Comparison of ENCODE assay signal across 8 cellular contexts in the genomic region with DNA sequence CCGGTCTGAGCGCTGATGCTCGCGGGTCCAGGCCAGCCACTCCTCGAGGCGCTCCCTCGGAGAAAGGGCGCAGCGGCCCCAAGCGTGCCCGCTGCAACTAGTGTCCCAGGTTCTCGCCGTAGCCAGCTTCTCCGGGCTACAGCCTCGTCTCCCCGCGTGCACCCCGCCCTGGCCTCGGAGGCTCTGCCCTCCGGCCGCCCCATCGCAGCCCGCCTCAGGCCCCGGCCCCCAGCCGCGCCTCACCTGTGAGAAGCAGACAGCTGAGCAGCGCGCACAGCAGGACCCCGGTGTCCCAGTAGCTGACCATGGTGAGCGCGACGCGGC. TPM values are rescaled to one million over a fixed set of nuclear protein-coding genes. Genes with fewer than 3 reads are reported as not detected.
A peak's percentile ranks its signal among the peaks of the same experiment; 100 is the strongest.
DNase-seq lines count a peak whose midpoint lies in the region; ATAC-seq and TF ChIP-seq lines count a peak whose summit lies in the region.

No MANE protein-coding gene starts in this region.

- no peaks in the 10 kb centered on the region for H4K20me1 ChIP-seq in mammary epithelial cell (ENCODE audit: insufficient read depth, low read length)

- no peaks in the 10 kb centered on the region for H3K79me2 ChIP-seq in mammary epithelial cell (ENCODE audit: insufficient read depth, low read length)

- DNase-seq in AG08396 (ENCODE audit: low spot score), result peak; percentile 48
- DNase-seq in HAP-1 (ENCODE audit: low spot score in 2 of 2), result peak in 1 of 2 experiments; percentile 32
- peak; percentile 19 for DNase-seq in mammary epithelial cell
- peak in 1 of 3 donors; percentile 46 for DNase-seq in mucosa of descending colon
- DNase-seq in mucosa of gallbladder (ENCODE audit: low spot score), result no peak
- DNase-seq in effector memory CD8-positive, alpha-beta T cell, result no peak

- dilution Hi-C loops in mammary epithelial cell (cut with HindIII; ENCODE audit: low sequenced_read_pairs), result no loop called here

- H2AFZ ChIP-seq in mammary epithelial cell (ENCODE audit: low read depth, low read length), result no peak overlapping the region

- H3K27me3 ChIP-seq in HAP-1 (ENCODE audit: low read depth), result peaks cover 22% of the 10 kb centered on the region
- peaks cover 37% of the 10 kb centered on the region for H3K27me3 ChIP-seq in mammary epithelial cell (ENCODE audit: insufficient read depth, low read length)

- H3K27ac ChIP-seq in mammary epithelial cell (ENCODE audit: insufficient read depth, low read depth, low read length), result no peak overlapping the region

- no CpG with 5 or more reads among the region's 33 CpGs for WGBS in mammary epithelial cell (ENCODE audit: low coverage, missing lambda C conversion rate)

- CTCF ChIA-PET in mammary epithelial cell (lab: Charles Lee; ENCODE audit: low non-redundant PET), result no interaction called here

- H3K4me3 Mint-ChIP-seq in effector memory CD8-positive, alpha-beta T cell, result peak overlapping the region in 1 of 2 donors; percentile 22

- H3K27ac Mint-ChIP-seq in effector memory CD8-positive, alpha-beta T cell, result no peak overlapping the region

- H3K9me3 ChIP-seq in HAP-1, result no peaks in the 10 kb centered on the region
- H3K9me3 ChIP-seq in mammary epithelial cell (replicated peaks; ENCODE audit: insufficient read depth, low read length), result no peaks in the 10 kb centered on the region
- no peaks in the 10 kb centered on the region for H3K9me3 ChIP-seq in mucosa of descending colon

- no TSS peak for BruUV-seq in mammary epithelial cell (replicated peaks; lab: Mats Ljungman, UMichigan)

- H3K9me3 Mint-ChIP-seq in effector memory CD8-positive, alpha-beta T cell, result no peaks in the 10 kb centered on the region

- no peaks in the 10 kb centered on the region for H3K36me3 Mint-ChIP-seq in effector memory CD8-positive, alpha-beta T cell (ENCODE audit: insufficient read depth)

- H3K9ac ChIP-seq in mammary epithelial cell (ENCODE audit: insufficient read depth, low read length), result no peak overlapping the region

- ATAC-seq in mucosa of descending colon, result peak; percentile 27
- ATAC-seq in HG03571 (IDR thresholded peaks at IDR 0.05; ENCODE audit: unreplicated experiment), result no peak
- ATAC-seq in effector memory CD8-positive, alpha-beta T cell (replicated peaks), result no peak
- no peak for ATAC-seq in HG03045 (IDR thresholded peaks at IDR 0.05; ENCODE audit: unreplicated experiment)

- H3K4me1 ChIP-seq in HAP-1 (no peaks in the 10 kb centered on the region), mammary epithelial cell (ENCODE audit: insufficient read depth, low read length) (no peaks in the 10 kb centered on the region), mucosa of descending colon (ENCODE audit: low read depth) (peaks cover 17% of the 10 kb centered on the region)

- H3K4me1 Mint-ChIP-seq in effector memory CD8-positive, alpha-beta T cell (ENCODE audit: low read depth in 2 of 2), result no peaks in the 10 kb centered on the region

- peaks cover 62 to 70% of the 10 kb centered on the region in 2 donors for H3K27me3 Mint-ChIP-seq in effector memory CD8-positive, alpha-beta T cell

- no peak for TF ChIP-seq CTCF in mammary epithelial cell (conservative IDR thresholded peaks at IDR 0.05 in 1 of 2, IDR thresholded peaks at IDR 0.05 in 1 of 2; ENCODE audit: extremely low read depth in 1 of 2, insufficient read depth in 1 of 2, low read depth in 1 of 2, low read length in 2 of 2)
- TF ChIP-seq CTCF in mucosa of descending colon (IDR thresholded peaks at IDR 0.05), result no peak

- H3K36me3 ChIP-seq in HAP-1 (replicated peaks) (no peaks in the 10 kb centered on the region), mammary epithelial cell (ENCODE audit: insufficient read depth, low read length) (no peaks in the 10 kb centered on the region), mucosa of descending colon (ENCODE audit: low read depth) (no peaks in the 10 kb centered on the region)

- no peak overlapping the region for H3K4me2 ChIP-seq in mammary epithelial cell (ENCODE audit: insufficient read depth, low read depth, low read length)

- intact Hi-C loops in mammary epithelial cell (cut with micrococcal nuclease) (no loop called here), mucosa of descending colon (cut with DNase I, micrococcal nuclease) (no loop called here)

- in situ Hi-C loops in HAP-1 (cut with MboI; ENCODE audit: low sequenced_read_pairs), result no loop called here
- in situ Hi-C loops in mammary epithelial cell (cut with MboI; ENCODE audit: low sequenced_read_pairs in 2 of 2), result no loop called here

- H3K4me3 ChIP-seq in HAP-1 (peak overlapping the region; percentile 40), mammary epithelial cell (replicated peaks in 1 of 3; ENCODE audit: insufficient read depth in 1 of 3, low read depth in 2 of 3, low read length in 3 of 3) (no peak overlapping the region), mucosa of descending colon (no peak overlapping the region)

RNA-seq across cellular contexts. Expression of gene FLT1, which starts 0.4 kb away (rescaled TPM):
- total RNA-seq in mammary epithelial cell (not detected), mucosa of descending colon (1 to 10 TPM; 3.8 to 9.2 (median 4.0) TPM), mucosa of gallbladder (23.6 TPM)
- not detected for polyA plus RNA-seq in mammary epithelial cell
- polyA minus RNA-seq in mammary epithelial cell, result not detected

Comparison
In these comparisons a context has a peak if more than half of its experiments do, and no peak if none do; other contexts are left out.
1. DNase-seq: peak in AG08396 (single experiment) and mammary epithelial cell (single experiment); none in mucosa of gallbladder (single experiment) and effector memory CD8-positive, alpha-beta T cell (0 of 3).
2. RNA of gene FLT1, which starts 0.4 kb away (total RNA-seq): 23.6 TPM in mucosa of gallbladder (single experiment) and 3.8 to 9.2 TPM in mucosa of descending colon; not detected in mammary epithelial cell; every median in the first group is over 4 times any median in the second.